8 cellular contexts compared by ENCODE assay signal in the genomic region with DNA sequence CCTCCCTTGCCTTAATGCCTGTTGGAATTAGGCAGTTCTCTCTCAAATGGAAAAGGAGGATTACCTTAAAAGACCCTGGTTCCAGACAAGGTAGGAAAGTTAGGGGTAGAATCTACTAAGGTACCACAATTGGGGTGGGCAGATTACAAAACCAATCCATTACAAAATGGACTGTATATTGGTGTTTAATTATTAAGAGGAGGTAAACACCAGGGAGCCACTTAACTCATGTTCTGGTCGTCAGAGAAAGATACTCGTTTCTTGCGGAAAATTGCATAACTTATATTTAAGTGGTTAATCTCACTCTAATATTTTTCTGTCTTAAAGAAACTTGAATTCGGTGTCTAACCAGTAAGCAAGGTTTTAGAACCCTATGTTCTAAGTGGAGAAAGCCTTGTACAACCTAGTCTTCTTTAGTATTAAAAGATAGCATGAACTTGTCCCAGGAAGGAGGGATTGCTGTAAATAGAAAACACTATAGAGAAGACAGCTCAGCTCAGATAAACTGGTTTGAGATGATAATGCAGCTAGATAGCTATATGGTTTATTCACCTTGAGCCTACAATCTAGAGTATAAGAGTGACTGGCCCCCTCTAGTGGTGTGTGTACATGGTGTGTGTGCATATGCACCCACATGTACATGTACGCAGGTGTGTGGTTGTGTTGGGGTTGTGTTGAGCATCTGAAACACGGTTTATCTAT. TPM values are rescaled to one million over a fixed set of nuclear protein-coding genes. Genes with fewer than 3 reads are reported as not detected.
DNase-seq lines count a peak whose midpoint lies in the region; ATAC-seq and TF ChIP-seq lines count a peak whose summit lies in the region.

No MANE protein-coding gene starts in this region.

- no peak overlapping the region for H2BK120ac ChIP-seq in IMR-90 (ENCODE audit: low read depth, low read length)

- H3K9me3 Mint-ChIP-seq in stimulated activated memory B cell treated with anti-CD40 and anti-IgM and Interleukin-4, amounts not matched to agents 10 μg/mL and 1 μg/mL and 100 μg/mL, for 72 hours, result no peaks in the 10 kb centered on the region

- H2AK9ac ChIP-seq in IMR-90 (replicated peaks; ENCODE audit: low read depth, low read length, poor library complexity), result no peak overlapping the region

- H4K91ac ChIP-seq in IMR-90 (ENCODE audit: insufficient read depth, low read depth, low read length), result no peak overlapping the region

- no peak overlapping the region for H2BK20ac ChIP-seq in IMR-90 (ENCODE audit: low read depth, low read length)

- no peak overlapping the region for H3K27ac Mint-ChIP-seq in stimulated activated memory B cell treated with anti-CD40 and anti-IgM and Interleukin-4, amounts not matched to agents 10 μg/mL and 1 μg/mL and 100 μg/mL, for 72 hours

- no peaks in the 10 kb centered on the region for H3K27me3 Mint-ChIP-seq in stimulated activated memory B cell treated with anti-CD40 and anti-IgM and Interleukin-4, amounts not matched to agents 10 μg/mL and 1 μg/mL and 100 μg/mL, for 72 hours

- H3K9ac ChIP-seq in IMR-90 (ENCODE audit: low read depth, low read length), result no peak overlapping the region
- H3K9ac ChIP-seq in SK-N-SH, result no peak overlapping the region

- peak; percentile 36; the same call in 1 of the 2 replicates for TF ChIP-seq RAD21 in IMR-90 (IDR thresholded peaks at IDR 0.05; ENCODE audit: low read length)
- TF ChIP-seq RAD21 in SK-N-SH (IDR thresholded peaks at IDR 0.05; ENCODE audit: low read length), result peak; percentile 49

- TF ChIP-seq EP300 in SK-N-SH (IDR thresholded peaks at IDR 0.05; ENCODE audit: borderline replicate concordance in 1 of 2, low read depth in 1 of 2, low read length in 1 of 2), result no peak

- H3K18ac ChIP-seq in IMR-90 (ENCODE audit: low read depth, low read length), result no peak overlapping the region

- H3K79me2 ChIP-seq in SK-N-SH (ENCODE audit: insufficient read depth), result no peaks in the 10 kb centered on the region

- POLR2A ChIA-PET in IMR-90 (lab: Charles Lee; ENCODE audit: unreplicated experiment), result no interaction called here
- POLR2A ChIA-PET in SK-N-SH (lab: Yijun Ruan, JAX), result interaction anchor here (0.6 kb wide), 1 partner anchor 8 kb away, joined by 3 read pairs; no protein-coding TSS in a partner anchor

- no peaks in the 10 kb centered on the region for H3F3A ChIP-seq in SK-N-SH (replicated peaks; ENCODE audit: insufficient read depth)

- peaks cover 3% of the 10 kb centered on the region; the same call in 1 of the 2 replicates for H3K4me1 ChIP-seq in IMR-90 (ENCODE audit: control insufficient read depth, insufficient read depth, low read length)
- H3K4me1 ChIP-seq in SK-N-SH (ENCODE audit: control insufficient read depth in 1 of 2, insufficient read depth in 2 of 2, low read depth in 1 of 2, low read length in 1 of 2), result no peaks in the 10 kb centered on the region
- peaks cover 21% of the 10 kb centered on the region for H3K4me1 ChIP-seq in body of pancreas
- peaks cover 0 to 12% (median 0%) of the 10 kb centered on the region in 4 donors for H3K4me1 ChIP-seq in right lobe of liver

- no peak overlapping the region for H3K4me3 Mint-ChIP-seq in stimulated activated memory B cell treated with anti-CD40 and anti-IgM and Interleukin-4, amounts not matched to agents 10 μg/mL and 1 μg/mL and 100 μg/mL, for 72 hours

- whole genome bisulfite sequencing in IMR-90 (ENCODE audit: extremely low coverage in 2 of 2, insufficient read length in 1 of 2), 2 experiments, result no CpG with 5 or more reads among the region's 6 CpGs
- WGBS in SK-N-SH (ENCODE audit: low lambda C conversion rate), result 71% methylated on average over 6 of the region's 6 CpGs
- 35 to 37% methylated on average over 6 of the region's 6 CpGs for WGBS in body of pancreas, 2 donors
- 55% methylated on average over 6 of the region's 6 CpGs for WGBS in right lobe of liver (ENCODE audit: insufficient coverage, low coverage, low lambda C conversion rate, missing lambda C conversion rate)

- no peak overlapping the region for H2BK15ac ChIP-seq in IMR-90 (ENCODE audit: low read depth, low read length)

- no peaks in the 10 kb centered on the region for H3K9me2 ChIP-seq in SK-N-SH

- TF ChIP-seq CTCF in IMR-90 (conservative IDR thresholded peaks at IDR 0.05; ENCODE audit: low read depth, low read length) (peak; percentile 47), SK-N-SH (IDR thresholded peaks at IDR 0.05) (peak; percentile 74), body of pancreas (IDR thresholded peaks at IDR 0.05) (peak; percentile 13 to 55 (median 43)), right lobe of liver (IDR thresholded peaks at IDR 0.05) (peak; percentile 29 to 62 (median 52))

- H2AK5ac ChIP-seq in IMR-90 (ENCODE audit: low read depth, low read length), result no peak overlapping the region; the same call in 1 of the 2 replicates

- ATAC-seq in IMR-90 (ENCODE audit: low read depth) (peak; percentile 57; the same call in 1 of the 2 replicates), body of pancreas (peak; percentile 59), right lobe of liver (peak; percentile 76 to 83 (median 80)), GM18517 (IDR thresholded peaks at IDR 0.05; ENCODE audit: unreplicated experiment) (no peak)
- peak; percentile 70 for ATAC-seq in stimulated activated memory B cell treated with anti-CD40 and anti-IgM and Interleukin-4, amounts not matched to agents 10 μg/mL and 1 μg/mL and 100 μg/mL, for 72 hours

- CTCF ChIA-PET in IMR-90 (lab: Yijun Ruan, JAX) (interaction anchor here (0.6 to 2.3 kb wide), 7 partner anchors 9 to 159 kb away, joined by 3 to 9 read pairs (median 4); no protein-coding TSS in a partner anchor), SK-N-SH (lab: Yijun Ruan, JAX) (interaction anchor here (0.6 to 15.1 kb wide), 26 partner anchors 9 to 449 kb away, joined by 3 to 397 read pairs (median 5); a partner anchor contains a TSS)

- no peak overlapping the region for H3K56ac ChIP-seq in IMR-90 (ENCODE audit: extremely low read depth, insufficient read depth, low read length)

- no peak for TF ChIP-seq POLR2A in IMR-90 (IDR thresholded peaks at IDR 0.05; ENCODE audit: low read depth, low read length)
- no peak for TF ChIP-seq POLR2A in body of pancreas (IDR thresholded peaks at IDR 0.05)
- no peak for TF ChIP-seq POLR2A in right lobe of liver (IDR thresholded peaks at IDR 0.05)

- no peak overlapping the region for H3K14ac ChIP-seq in IMR-90 (replicated peaks; ENCODE audit: low read depth, low read length)

- H4K5ac ChIP-seq in IMR-90 (ENCODE audit: low read depth, low read length), result no peak overlapping the region

- H3K36me3 ChIP-seq in IMR-90 (ENCODE audit: control insufficient read depth, insufficient read depth, low read length) (0 out of 2 replicates have a peak, but pooled peaks cover 1% of the 10 kb centered on the region), SK-N-SH (replicated peaks in 1 of 2; ENCODE audit: control insufficient read depth in 1 of 2, insufficient read depth in 2 of 2, low read length in 1 of 2) (peaks cover 0 to 3% of the 10 kb centered on the region in 2 experiments), body of pancreas (replicated peaks in 1 of 2; ENCODE audit: insufficient read depth in 1 of 2, low read depth in 2 of 2) (no peaks in the 10 kb centered on the region), right lobe of liver (no peaks in the 10 kb centered on the region)

- DNase-seq in NCI-H1417 (lab: John Stamatoyannopoulos, UW) (peak; percentile 38 to 63 (median 42)), NCI-H1417 treated with DMSO at 0.1 percent for 48 hours (lab: John Stamatoyannopoulos, UW) (no peak), IMR-90 (peak; percentile 43), SK-N-SH (peak; percentile 52), body of pancreas (peak; percentile 42 to 70 (median 54)), right lobe of liver (no peak)

- no peak overlapping the region for H3K4ac ChIP-seq in IMR-90 (ENCODE audit: low read depth, low read length)

- H2AFZ ChIP-seq in IMR-90 (replicated peaks; ENCODE audit: low read length, poor library complexity) (no peak overlapping the region), SK-N-SH (ENCODE audit: low read depth) (no peak overlapping the region)

- H3K9me1 ChIP-seq in IMR-90 (ENCODE audit: insufficient read depth, low read length), result 0 out of 2 replicates have a peak, but pooled peaks cover 2% of the 10 kb centered on the region

- H3K4me2 ChIP-seq in IMR-90 (ENCODE audit: low read depth, low read length) (no peak overlapping the region), SK-N-SH (no peak overlapping the region)

- intact Hi-C loops in IMR-90 (cut with micrococcal nuclease), result no loop called here
- intact Hi-C loops in body of pancreas (cut with DNase I), result no loop called here
- intact Hi-C loops in right lobe of liver (cut with DNase I), result no loop called here

- H3K4me3 ChIP-seq in IMR-90 (ENCODE audit: insufficient read depth, low read depth, low read length) (no peak overlapping the region), SK-N-SH (ENCODE audit: low read depth in 2 of 2, low read length in 1 of 2) (no peak overlapping the region), body of pancreas (no peak overlapping the region), right lobe of liver (no peak overlapping the region)

- no peak overlapping the region for H4K8ac ChIP-seq in IMR-90 (ENCODE audit: low read depth in 2 of 2, low read length in 2 of 2)

- dilution Hi-C loops in IMR-90 (cut with HindIII; ENCODE audit: low sequenced_read_pairs, unreplicated experiment), result no loop called here

- in situ Hi-C loops in IMR-90 (cut with MboI; ENCODE audit: low sequenced_read_pairs), result no loop called here

- H3K23ac ChIP-seq in IMR-90 (ENCODE audit: low read depth, low read length), result no peak overlapping the region

- no peak overlapping the region for H3K27ac ChIP-seq in IMR-90 (ENCODE audit: insufficient read depth, low read length)
- H3K27ac ChIP-seq in SK-N-SH (ENCODE audit: low read depth in 2 of 2, low read length in 1 of 2), result no peak overlapping the region
- peak overlapping the region in 3 of 4 donors; percentile 0 to 38 (median 2) for H3K27ac ChIP-seq in body of pancreas
- H3K27ac ChIP-seq in right lobe of liver, result no peak overlapping the region

- H3K9me3 ChIP-seq in IMR-90 (ENCODE audit: control insufficient read depth, insufficient read depth, low read length), result no peaks in the 10 kb centered on the region
- H3K9me3 ChIP-seq in SK-N-SH, result no peaks in the 10 kb centered on the region
- H3K9me3 ChIP-seq in body of pancreas, result no peaks in the 10 kb centered on the region
- H3K9me3 ChIP-seq in right lobe of liver, result no peaks in the 10 kb centered on the region

- H3K79me1 ChIP-seq in IMR-90 (ENCODE audit: low read depth in 1 of 2, low read length in 2 of 2), result no peaks in the 10 kb centered on the region

- H3K4me1 Mint-ChIP-seq in stimulated activated memory B cell treated with anti-CD40 and anti-IgM and Interleukin-4, amounts not matched to agents 10 μg/mL and 1 μg/mL and 100 μg/mL, for 72 hours, result peaks cover 11% of the 10 kb centered on the region

- BruUV-seq in IMR-90 (replicated peaks; lab: Mats Ljungman, UMichigan), result no TSS peak

- no peak overlapping the region for H2BK5ac ChIP-seq in IMR-90 (ENCODE audit: low read depth, low read length, poor library complexity, severe bottlenecking)

- H3K27me3 ChIP-seq in IMR-90 (ENCODE audit: control insufficient read depth, insufficient read depth, low read length), result no peaks in the 10 kb centered on the region
- H3K27me3 ChIP-seq in SK-N-SH (ENCODE audit: insufficient read depth), result no peaks in the 10 kb centered on the region
- no peaks in the 10 kb centered on the region for H3K27me3 ChIP-seq in body of pancreas
- no peaks in the 10 kb centered on the region for H3K27me3 ChIP-seq in right lobe of liver

- H3K36me3 Mint-ChIP-seq in stimulated activated memory B cell treated with anti-CD40 and anti-IgM and Interleukin-4, amounts not matched to agents 10 μg/mL and 1 μg/mL and 100 μg/mL, for 72 hours, result peaks cover 8% of the 10 kb centered on the region

- H4K20me1 ChIP-seq in IMR-90 (ENCODE audit: insufficient read depth, low read length) (no peaks in the 10 kb centered on the region), SK-N-SH (ENCODE audit: insufficient read depth) (no peaks in the 10 kb centered on the region)

RNA-seq across cellular contexts. Expression of a gene that starts 58.0 kb away (rescaled TPM):
- total RNA-seq in IMR-90 (2012; rRNA removed), result 2.2 and 3.0 TPM in 2 replicates
- polyA plus RNA-seq in IMR-90 (2012; rRNA removed), result 1.6 and 1.8 TPM in 2 replicates
- 0.68 and 0.73 TPM in 2 replicates for polyA plus RNA-seq in IMR-90 (2012; cell fraction: cytosol; rRNA removed)
- polyA plus RNA-seq in IMR-90 (2012; cell fraction: nucleus; rRNA removed; ENCODE audit: low replicate concordance), result 2.4 and 4.3 TPM in 2 replicates
- polyA plus RNA-seq in SK-N-SH (2012; rRNA removed), result 4.9 and 6.9 TPM in 2 replicates
- polyA plus RNA-seq in SK-N-SH (2012; cell fraction: cytosol; rRNA removed), result 2.6 and 3.5 TPM in 2 replicates
- polyA plus RNA-seq in SK-N-SH (2012; cell fraction: nucleus; rRNA removed), result 17.6 and 24.1 TPM in 2 replicates
- total RNA-seq in body of pancreas, result under 1 TPM in 1 of 2 donors, not detected in 1; 0.26 TPM
- under 1 TPM; 0.24 to 0.86 (median 0.42) TPM for total RNA-seq in right lobe of liver

Comparison
In these comparisons a context has a peak if more than half of its experiments do, and no peak if none do; other contexts are left out.
1. DNase-seq: peak in NCI-H1417 (3 of 3), IMR-90 (single experiment), SK-N-SH (single experiment) and body of pancreas (4 of 4); none in NCI-H1417 treated with DMSO at 0.1 percent for 48 hours (single experiment) and right lobe of liver (0 of 3).
2. H3K27ac ChIP-seq: peak in body of pancreas (3 of 4); none in IMR-90 (single experiment), SK-N-SH (0 of 2) and right lobe of liver (0 of 3).
3. Peak in every context shown above with its lines, with median percentiles within 50 percentile points of each other: CTCF ChIP-seq.